Comparison of ENCODE assay signal across 1 cellular context in the genomic region with DNA sequence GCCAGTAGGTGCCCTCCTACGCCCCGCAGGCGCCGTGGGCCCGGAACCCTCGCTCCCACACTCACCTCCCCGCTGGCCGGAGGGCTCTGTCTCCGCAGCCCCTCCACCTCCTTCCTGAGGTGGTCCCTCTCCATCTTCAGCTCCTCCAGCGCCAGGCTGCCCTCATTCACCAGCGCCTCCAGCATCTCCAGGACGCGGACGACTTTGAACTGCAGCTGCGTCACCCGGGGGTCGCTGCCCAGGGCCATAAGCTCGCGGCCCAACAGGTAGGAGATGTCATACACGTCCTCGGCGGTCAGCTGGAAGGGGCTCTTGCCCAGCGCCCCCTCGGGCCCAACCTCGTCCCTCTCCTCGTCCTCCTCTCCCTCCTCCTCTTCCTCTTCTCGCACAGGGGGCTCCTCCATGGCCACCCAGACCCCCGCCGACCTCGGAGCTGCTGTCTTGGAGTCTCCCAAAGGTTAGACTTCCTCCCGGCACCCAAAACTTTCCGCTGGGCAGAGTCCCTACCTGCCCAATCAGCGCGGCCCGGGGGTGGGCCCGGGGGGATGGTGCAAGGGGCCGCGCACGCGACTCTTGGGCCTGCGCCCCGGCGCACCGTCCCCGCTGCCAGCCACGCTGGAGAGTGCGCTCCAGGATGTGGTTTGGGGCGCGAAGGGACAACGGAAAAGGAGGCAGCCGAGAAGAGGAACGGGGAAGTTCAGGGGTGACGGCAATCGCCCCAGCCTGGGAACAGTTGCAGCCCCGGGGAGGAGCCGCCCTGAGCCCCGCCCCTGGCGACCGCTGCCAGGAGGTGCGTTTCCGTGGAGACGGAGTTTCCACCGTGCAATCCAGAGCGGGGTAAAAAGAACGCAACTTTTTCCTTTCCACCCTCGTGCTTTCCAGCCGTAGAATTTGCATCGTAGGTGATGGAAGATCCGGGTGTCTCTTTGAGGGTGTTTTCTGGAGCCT.
A peak's percentile ranks its signal among the peaks of the same experiment; 100 is the strongest.
TF ChIP-seq lines count a peak whose summit lies in the region.

A gene with protein sequence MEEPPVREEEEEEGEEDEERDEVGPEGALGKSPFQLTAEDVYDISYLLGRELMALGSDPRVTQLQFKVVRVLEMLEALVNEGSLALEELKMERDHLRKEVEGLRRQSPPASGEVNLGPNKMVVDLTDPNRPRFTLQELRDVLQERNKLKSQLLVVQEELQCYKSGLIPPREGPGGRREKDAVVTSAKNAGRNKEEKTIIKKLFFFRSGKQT (minus strand): TSS at position 668 of the 948 bp plus-strand sequence. CDS start 264 bp downstream, at position 404.

TF ChIP-seq in HepG2, 621 proteins besides CTCF, POLR2A, EP300 and RAD21 (continued from another document and continues in another):
- TF ChIP-seq, protein P1, sequence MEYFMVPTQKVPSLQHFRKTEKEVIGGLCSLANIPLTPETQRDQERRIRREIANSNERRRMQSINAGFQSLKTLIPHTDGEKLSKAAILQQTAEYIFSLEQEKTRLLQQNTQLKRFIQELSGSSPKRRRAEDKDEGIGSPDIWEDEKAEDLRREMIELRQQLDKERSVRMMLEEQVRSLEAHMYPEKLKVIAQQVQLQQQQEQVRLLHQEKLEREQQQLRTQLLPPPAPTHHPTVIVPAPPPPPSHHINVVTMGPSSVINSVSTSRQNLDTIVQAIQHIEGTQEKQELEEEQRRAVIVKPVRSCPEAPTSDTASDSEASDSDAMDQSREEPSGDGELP (IDR thresholded peaks at IDR 0.05; ENCODE audit: borderline replicate concordance, low read depth), result peak; percentile 59; the same call in 1 of the 2 replicates
- TF ChIP-seq ZNF251 (CRISPR knock-in tag; IDR thresholded peaks at IDR 0.05), result no peak
- TF ChIP-seq, protein P2, sequence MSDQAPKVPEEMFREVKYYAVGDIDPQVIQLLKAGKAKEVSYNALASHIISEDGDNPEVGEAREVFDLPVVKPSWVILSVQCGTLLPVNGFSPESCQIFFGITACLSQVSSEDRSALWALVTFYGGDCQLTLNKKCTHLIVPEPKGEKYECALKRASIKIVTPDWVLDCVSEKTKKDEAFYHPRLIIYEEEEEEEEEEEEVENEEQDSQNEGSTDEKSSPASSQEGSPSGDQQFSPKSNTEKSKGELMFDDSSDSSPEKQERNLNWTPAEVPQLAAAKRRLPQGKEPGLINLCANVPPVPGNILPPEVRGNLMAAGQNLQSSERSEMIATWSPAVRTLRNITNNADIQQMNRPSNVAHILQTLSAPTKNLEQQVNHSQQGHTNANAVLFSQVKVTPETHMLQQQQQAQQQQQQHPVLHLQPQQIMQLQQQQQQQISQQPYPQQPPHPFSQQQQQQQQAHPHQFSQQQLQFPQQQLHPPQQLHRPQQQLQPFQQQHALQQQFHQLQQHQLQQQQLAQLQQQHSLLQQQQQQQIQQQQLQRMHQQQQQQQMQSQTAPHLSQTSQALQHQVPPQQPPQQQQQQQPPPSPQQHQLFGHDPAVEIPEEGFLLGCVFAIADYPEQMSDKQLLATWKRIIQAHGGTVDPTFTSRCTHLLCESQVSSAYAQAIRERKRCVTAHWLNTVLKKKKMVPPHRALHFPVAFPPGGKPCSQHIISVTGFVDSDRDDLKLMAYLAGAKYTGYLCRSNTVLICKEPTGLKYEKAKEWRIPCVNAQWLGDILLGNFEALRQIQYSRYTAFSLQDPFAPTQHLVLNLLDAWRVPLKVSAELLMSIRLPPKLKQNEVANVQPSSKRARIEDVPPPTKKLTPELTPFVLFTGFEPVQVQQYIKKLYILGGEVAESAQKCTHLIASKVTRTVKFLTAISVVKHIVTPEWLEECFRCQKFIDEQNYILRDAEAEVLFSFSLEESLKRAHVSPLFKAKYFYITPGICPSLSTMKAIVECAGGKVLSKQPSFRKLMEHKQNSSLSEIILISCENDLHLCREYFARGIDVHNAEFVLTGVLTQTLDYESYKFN (CRISPR knock-in tag; conservative IDR thresholded peaks at IDR 0.05), result 0 out of 2 replicates have a peak, but pooled peaks have one; percentile 31
- TF ChIP-seq SP2 (CRISPR knock-in tag; IDR thresholded peaks at IDR 0.05), result 0 out of 2 replicates have a peak, but pooled peaks have one; percentile 54
- no peak for TF ChIP-seq AHR (CRISPR knock-in tag; IDR thresholded peaks at IDR 0.05)
- TF ChIP-seq ZNF788 (CRISPR knock-in tag; IDR thresholded peaks at IDR 0.05; ENCODE audit: borderline replicate concordance), result peak; percentile 23; the same call in 1 of the 2 replicates
- TF ChIP-seq ZNF235 (CRISPR knock-in tag; IDR thresholded peaks at IDR 0.05; ENCODE audit: borderline replicate concordance), result peak; percentile 69; the same call in 1 of the 2 replicates
- peak; percentile 64; the same call in 1 of the 2 replicates for TF ChIP-seq ZNF605 (CRISPR knock-in tag; IDR thresholded peaks at IDR 0.05)
- peak; percentile 76 for TF ChIP-seq ZNF501 (CRISPR knock-in tag; IDR thresholded peaks at IDR 0.05)
- TF ChIP-seq ZNF883 (CRISPR knock-in tag; IDR thresholded peaks at IDR 0.05; ENCODE audit: not compliant biosample characterization), result peak; percentile 87
- peak; percentile 75 for TF ChIP-seq NFYB (CRISPR knock-in tag; IDR thresholded peaks at IDR 0.05)
- TF ChIP-seq, protein P3, sequence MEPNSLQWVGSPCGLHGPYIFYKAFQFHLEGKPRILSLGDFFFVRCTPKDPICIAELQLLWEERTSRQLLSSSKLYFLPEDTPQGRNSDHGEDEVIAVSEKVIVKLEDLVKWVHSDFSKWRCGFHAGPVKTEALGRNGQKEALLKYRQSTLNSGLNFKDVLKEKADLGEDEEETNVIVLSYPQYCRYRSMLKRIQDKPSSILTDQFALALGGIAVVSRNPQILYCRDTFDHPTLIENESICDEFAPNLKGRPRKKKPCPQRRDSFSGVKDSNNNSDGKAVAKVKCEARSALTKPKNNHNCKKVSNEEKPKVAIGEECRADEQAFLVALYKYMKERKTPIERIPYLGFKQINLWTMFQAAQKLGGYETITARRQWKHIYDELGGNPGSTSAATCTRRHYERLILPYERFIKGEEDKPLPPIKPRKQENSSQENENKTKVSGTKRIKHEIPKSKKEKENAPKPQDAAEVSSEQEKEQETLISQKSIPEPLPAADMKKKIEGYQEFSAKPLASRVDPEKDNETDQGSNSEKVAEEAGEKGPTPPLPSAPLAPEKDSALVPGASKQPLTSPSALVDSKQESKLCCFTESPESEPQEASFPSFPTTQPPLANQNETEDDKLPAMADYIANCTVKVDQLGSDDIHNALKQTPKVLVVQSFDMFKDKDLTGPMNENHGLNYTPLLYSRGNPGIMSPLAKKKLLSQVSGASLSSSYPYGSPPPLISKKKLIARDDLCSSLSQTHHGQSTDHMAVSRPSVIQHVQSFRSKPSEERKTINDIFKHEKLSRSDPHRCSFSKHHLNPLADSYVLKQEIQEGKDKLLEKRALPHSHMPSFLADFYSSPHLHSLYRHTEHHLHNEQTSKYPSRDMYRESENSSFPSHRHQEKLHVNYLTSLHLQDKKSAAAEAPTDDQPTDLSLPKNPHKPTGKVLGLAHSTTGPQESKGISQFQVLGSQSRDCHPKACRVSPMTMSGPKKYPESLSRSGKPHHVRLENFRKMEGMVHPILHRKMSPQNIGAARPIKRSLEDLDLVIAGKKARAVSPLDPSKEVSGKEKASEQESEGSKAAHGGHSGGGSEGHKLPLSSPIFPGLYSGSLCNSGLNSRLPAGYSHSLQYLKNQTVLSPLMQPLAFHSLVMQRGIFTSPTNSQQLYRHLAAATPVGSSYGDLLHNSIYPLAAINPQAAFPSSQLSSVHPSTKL (CRISPR knock-in tag; IDR thresholded peaks at IDR 0.05), result peak; percentile 32; the same call in 1 of the 2 replicates
- TF ChIP-seq, protein P4, sequence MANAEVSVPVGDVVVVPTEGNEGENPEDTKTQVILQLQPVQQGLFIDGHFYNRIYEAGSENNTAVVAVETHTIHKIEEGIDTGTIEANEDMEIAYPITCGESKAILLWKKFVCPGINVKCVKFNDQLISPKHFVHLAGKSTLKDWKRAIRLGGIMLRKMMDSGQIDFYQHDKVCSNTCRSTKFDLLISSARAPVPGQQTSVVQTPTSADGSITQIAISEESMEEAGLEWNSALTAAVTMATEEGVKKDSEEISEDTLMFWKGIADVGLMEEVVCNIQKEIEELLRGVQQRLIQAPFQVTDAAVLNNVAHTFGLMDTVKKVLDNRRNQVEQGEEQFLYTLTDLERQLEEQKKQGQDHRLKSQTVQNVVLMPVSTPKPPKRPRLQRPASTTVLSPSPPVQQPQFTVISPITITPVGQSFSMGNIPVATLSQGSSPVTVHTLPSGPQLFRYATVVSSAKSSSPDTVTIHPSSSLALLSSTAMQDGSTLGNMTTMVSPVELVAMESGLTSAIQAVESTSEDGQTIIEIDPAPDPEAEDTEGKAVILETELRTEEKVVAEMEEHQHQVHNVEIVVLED (CRISPR knock-in tag; IDR thresholded peaks at IDR 0.05; ENCODE audit: borderline replicate concordance), result peak; percentile 57; the same call in 1 of the 2 replicates
- TF ChIP-seq HNRNPLL (IDR thresholded peaks at IDR 0.05; ENCODE audit: low read depth, low read length, poor library complexity, severe bottlenecking), result peak; percentile 61
- 0 out of 2 replicates have a peak, but pooled peaks have one; percentile 5 for TF ChIP-seq STAG1 (CRISPR knock-in tag; IDR thresholded peaks at IDR 0.05)
- TF ChIP-seq, protein P5, sequence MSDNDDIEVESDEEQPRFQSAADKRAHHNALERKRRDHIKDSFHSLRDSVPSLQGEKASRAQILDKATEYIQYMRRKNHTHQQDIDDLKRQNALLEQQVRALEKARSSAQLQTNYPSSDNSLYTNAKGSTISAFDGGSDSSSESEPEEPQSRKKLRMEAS (IDR thresholded peaks at IDR 0.05), result peak; percentile 73
- 0 out of 2 replicates have a peak, but pooled peaks have one; percentile 42 for TF ChIP-seq ZNF121 (CRISPR knock-in tag; IDR thresholded peaks at IDR 0.05)
- TF ChIP-seq ZNF274 (CRISPR knock-in tag; IDR thresholded peaks at IDR 0.05), result peak; percentile 33; the same call in 1 of the 2 replicates
- TF ChIP-seq, protein P6, sequence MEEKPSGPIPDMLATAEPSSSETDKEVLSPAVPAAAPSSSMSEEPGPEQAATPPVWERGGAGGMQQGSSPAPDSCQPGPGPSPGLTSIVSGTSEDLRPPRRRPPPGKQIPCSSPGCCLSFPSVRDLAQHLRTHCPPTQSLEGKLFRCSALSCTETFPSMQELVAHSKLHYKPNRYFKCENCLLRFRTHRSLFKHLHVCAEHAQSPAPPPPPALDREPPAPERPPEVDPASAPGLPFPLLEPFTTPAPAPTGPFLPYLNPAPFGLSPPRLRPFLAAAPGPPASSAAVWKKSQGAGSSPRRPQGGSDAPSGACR (CRISPR knock-in tag; IDR thresholded peaks at IDR 0.05), result 0 out of 2 replicates have a peak, but pooled peaks have one; percentile 33
- peak; percentile 56 for TF ChIP-seq KDM5B (CRISPR knock-in tag; IDR thresholded peaks at IDR 0.05; ENCODE audit: borderline replicate concordance)
- TF ChIP-seq ZNF775 (CRISPR knock-in tag; IDR thresholded peaks at IDR 0.05; ENCODE audit: borderline replicate concordance), result peak; percentile 83; the same call in 1 of the 2 replicates
- TF ChIP-seq, protein P7, sequence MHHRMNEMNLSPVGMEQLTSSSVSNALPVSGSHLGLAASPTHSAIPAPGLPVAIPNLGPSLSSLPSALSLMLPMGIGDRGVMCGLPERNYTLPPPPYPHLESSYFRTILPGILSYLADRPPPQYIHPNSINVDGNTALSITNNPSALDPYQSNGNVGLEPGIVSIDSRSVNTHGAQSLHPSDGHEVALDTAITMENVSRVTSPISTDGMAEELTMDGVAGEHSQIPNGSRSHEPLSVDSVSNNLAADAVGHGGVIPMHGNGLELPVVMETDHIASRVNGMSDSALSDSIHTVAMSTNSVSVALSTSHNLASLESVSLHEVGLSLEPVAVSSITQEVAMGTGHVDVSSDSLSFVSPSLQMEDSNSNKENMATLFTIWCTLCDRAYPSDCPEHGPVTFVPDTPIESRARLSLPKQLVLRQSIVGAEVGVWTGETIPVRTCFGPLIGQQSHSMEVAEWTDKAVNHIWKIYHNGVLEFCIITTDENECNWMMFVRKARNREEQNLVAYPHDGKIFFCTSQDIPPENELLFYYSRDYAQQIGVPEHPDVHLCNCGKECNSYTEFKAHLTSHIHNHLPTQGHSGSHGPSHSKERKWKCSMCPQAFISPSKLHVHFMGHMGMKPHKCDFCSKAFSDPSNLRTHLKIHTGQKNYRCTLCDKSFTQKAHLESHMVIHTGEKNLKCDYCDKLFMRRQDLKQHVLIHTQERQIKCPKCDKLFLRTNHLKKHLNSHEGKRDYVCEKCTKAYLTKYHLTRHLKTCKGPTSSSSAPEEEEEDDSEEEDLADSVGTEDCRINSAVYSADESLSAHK (CRISPR knock-in tag; IDR thresholded peaks at IDR 0.05; ENCODE audit: borderline replicate concordance), result no peak
- TF ChIP-seq ZNF572 (CRISPR knock-in tag; IDR thresholded peaks at IDR 0.05), result 0 out of 2 replicates have a peak, but pooled peaks have one; percentile 68
- peak; percentile 92 for TF ChIP-seq ZNF263 (CRISPR knock-in tag; IDR thresholded peaks at IDR 0.05)
- peak; percentile 70 for TF ChIP-seq RFX1 (IDR thresholded peaks at IDR 0.05)
- TF ChIP-seq ZNF746 (CRISPR knock-in tag; IDR thresholded peaks at IDR 0.05), result peak; percentile 62
- TF ChIP-seq, protein P8, sequence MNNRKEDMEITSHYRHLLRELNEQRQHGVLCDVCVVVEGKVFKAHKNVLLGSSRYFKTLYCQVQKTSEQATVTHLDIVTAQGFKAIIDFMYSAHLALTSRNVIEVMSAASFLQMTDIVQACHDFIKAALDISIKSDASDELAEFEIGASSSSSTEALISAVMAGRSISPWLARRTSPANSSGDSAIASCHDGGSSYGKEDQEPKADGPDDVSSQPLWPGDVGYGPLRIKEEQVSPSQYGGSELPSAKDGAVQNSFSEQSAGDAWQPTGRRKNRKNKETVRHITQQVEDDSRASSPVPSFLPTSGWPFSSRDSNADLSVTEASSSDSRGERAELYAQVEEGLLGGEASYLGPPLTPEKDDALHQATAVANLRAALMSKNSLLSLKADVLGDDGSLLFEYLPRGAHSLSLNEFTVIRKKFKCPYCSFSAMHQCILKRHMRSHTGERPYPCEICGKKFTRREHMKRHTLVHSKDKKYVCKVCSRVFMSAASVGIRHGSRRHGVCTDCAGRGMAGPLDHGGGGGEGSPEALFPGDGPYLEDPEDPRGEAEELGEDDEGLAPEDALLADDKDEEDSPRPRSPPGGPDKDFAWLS (CRISPR knock-in tag; IDR thresholded peaks at IDR 0.05; ENCODE audit: borderline replicate concordance), result 0 out of 2 replicates have a peak, but pooled peaks have one; percentile 78
- peak; percentile 3; the same call in 1 of the 2 replicates for TF ChIP-seq GATAD2A (CRISPR knock-in tag; IDR thresholded peaks at IDR 0.05)
- TF ChIP-seq, protein P9, sequence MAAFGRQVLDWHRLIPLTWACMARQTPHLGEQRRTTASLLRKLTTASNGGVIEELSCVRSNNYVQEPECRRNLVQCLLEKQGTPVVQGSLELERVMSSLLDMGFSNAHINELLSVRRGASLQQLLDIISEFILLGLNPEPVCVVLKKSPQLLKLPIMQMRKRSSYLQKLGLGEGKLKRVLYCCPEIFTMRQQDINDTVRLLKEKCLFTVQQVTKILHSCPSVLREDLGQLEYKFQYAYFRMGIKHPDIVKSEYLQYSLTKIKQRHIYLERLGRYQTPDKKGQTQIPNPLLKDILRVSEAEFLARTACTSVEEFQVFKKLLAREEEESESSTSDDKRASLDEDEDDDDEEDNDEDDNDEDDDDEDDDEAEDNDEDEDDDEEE (CRISPR knock-in tag; IDR thresholded peaks at IDR 0.05), result peak; percentile 63; the same call in 1 of the 2 replicates
- TF ChIP-seq, protein P10, sequence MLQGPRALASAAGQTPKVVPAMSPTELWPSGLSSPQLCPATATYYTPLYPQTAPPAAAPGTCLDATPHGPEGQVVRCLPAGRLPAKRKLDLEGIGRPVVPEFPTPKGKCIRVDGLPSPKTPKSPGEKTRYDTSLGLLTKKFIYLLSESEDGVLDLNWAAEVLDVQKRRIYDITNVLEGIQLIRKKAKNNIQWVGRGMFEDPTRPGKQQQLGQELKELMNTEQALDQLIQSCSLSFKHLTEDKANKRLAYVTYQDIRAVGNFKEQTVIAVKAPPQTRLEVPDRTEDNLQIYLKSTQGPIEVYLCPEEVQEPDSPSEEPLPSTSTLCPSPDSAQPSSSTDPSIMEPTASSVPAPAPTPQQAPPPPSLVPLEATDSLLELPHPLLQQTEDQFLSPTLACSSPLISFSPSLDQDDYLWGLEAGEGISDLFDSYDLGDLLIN (CRISPR knock-in tag; IDR thresholded peaks at IDR 0.05; ENCODE audit: borderline replicate concordance), result no peak
- TF ChIP-seq TBX2 (CRISPR knock-in tag; IDR thresholded peaks at IDR 0.05; ENCODE audit: borderline replicate concordance), result peak; percentile 55; the same call in 1 of the 2 replicates
- TF ChIP-seq PHF21A (CRISPR knock-in tag; IDR thresholded peaks at IDR 0.05), result no peak; the same call in 1 of the 2 replicates
